1 cellular context compared by ENCODE assay signal in genomic region chr12:45728625-45729232, GRCh38.
TF ChIP-seq lines count a peak whose summit lies in the region.

No MANE protein-coding gene starts in this region.

TF ChIP-seq in K562, 482 proteins besides CTCF, POLR2A, EP300 and RAD21 (continued from another document and continues in another):
- TF ChIP-seq, protein P1, sequence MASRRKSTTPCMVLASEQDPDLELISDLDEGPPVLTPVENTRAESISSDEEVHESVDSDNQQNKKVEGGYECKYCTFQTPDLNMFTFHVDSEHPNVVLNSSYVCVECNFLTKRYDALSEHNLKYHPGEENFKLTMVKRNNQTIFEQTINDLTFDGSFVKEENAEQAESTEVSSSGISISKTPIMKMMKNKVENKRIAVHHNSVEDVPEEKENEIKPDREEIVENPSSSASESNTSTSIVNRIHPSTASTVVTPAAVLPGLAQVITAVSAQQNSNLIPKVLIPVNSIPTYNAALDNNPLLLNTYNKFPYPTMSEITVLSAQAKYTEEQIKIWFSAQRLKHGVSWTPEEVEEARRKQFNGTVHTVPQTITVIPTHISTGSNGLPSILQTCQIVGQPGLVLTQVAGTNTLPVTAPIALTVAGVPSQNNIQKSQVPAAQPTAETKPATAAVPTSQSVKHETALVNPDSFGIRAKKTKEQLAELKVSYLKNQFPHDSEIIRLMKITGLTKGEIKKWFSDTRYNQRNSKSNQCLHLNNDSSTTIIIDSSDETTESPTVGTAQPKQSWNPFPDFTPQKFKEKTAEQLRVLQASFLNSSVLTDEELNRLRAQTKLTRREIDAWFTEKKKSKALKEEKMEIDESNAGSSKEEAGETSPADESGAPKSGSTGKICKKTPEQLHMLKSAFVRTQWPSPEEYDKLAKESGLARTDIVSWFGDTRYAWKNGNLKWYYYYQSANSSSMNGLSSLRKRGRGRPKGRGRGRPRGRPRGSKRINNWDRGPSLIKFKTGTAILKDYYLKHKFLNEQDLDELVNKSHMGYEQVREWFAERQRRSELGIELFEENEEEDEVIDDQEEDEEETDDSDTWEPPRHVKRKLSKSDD (conservative IDR thresholded peaks at IDR 0.05; ENCODE audit: low read length) = peak; percentile 85; the same call in 1 of the 2 replicates
- TF ChIP-seq ZSCAN32 (CRISPR knock-in tag; IDR thresholded peaks at IDR 0.05) (no peak), ZNF589 (CRISPR knock-in tag; IDR thresholded peaks at IDR 0.05; ENCODE audit: low read depth) (peak; percentile 58; the same call in 1 of the 2 replicates), NRF1 (conservative IDR thresholded peaks at IDR 0.05 in 1 of 2, IDR thresholded peaks at IDR 0.05 in 1 of 2) (peak; percentile 74 to 79), KLF13 (tag; IDR thresholded peaks at IDR 0.05; ENCODE audit: borderline replicate concordance, low read depth) (peak; percentile 81), PHTF2 (CRISPR knock-in tag; IDR thresholded peaks at IDR 0.05) (no peak; the same call in 1 of the 2 replicates), SMARCA4 (IDR thresholded peaks at IDR 0.05) (0 out of 2 replicates have a peak, but pooled peaks have one; percentile 32), CBFA2T2 (conservative IDR thresholded peaks at IDR 0.05) (no peak), ZNF655 (CRISPR knock-in tag; IDR thresholded peaks at IDR 0.05) (no peak), ZNF324 (CRISPR knock-in tag; IDR thresholded peaks at IDR 0.05) (no peak), ZNF184 (CRISPR knock-in tag; IDR thresholded peaks at IDR 0.05) (no peak), ZSCAN29 (IDR thresholded peaks at IDR 0.05) (no peak), ZNF12 (CRISPR knock-in tag; IDR thresholded peaks at IDR 0.05) (no peak), ARNT (IDR thresholded peaks at IDR 0.05) (peak in 1 of 2 experiments; percentile 68; a peak in 1 of 4 replicates), ZNF668 (CRISPR knock-in tag; IDR thresholded peaks at IDR 0.05) (no peak), SIX5 (IDR thresholded peaks at IDR 0.05; ENCODE audit: borderline replicate concordance in 1 of 2, insufficient read depth in 1 of 2, low read depth in 1 of 2, low read length in 2 of 2) (no peak), RUNX1 (IDR thresholded peaks at IDR 0.05; ENCODE audit: low read depth) (no peak), ZFP1 (CRISPR knock-in tag; IDR thresholded peaks at IDR 0.05) (no peak), ZKSCAN8 (CRISPR knock-in tag; IDR thresholded peaks at IDR 0.05) (no peak), KDM4B (IDR thresholded peaks at IDR 0.05; ENCODE audit: borderline replicate concordance in 2 of 2, low read depth in 1 of 2) (peak in 1 of 2 experiments; percentile 73; a peak in 1 of 4 replicates), PTTG1 (tag; IDR thresholded peaks at IDR 0.05; ENCODE audit: low read depth) (no peak), ZNF274 (IDR thresholded peaks at IDR 0.05; ENCODE audit: borderline replicate concordance, low read depth, low read length) (no peak), KDM5B (IDR thresholded peaks at IDR 0.05; ENCODE audit: insufficient replicate concordance, low read depth, low read length) (peak; percentile 84), FOXA1 (IDR thresholded peaks at IDR 0.05; ENCODE audit: borderline replicate concordance) (no peak), ZNF444 (CRISPR knock-in tag; IDR thresholded peaks at IDR 0.05) (no peak), TEAD2 (tag; IDR thresholded peaks at IDR 0.05) (no peak), RBM15 (IDR thresholded peaks at IDR 0.05; ENCODE audit: insufficient read depth, low read length) (no peak), ZNF384 (IDR thresholded peaks at IDR 0.05; ENCODE audit: low read depth, low read length) (0 out of 2 replicates have a peak, but pooled peaks have one; percentile 44), ZNF780A (CRISPR knock-in tag; IDR thresholded peaks at IDR 0.05) (no peak), U2AF2 (optimal IDR thresholded peaks at IDR 0.05; ENCODE audit: low read depth, low read length) (no peak), ZNF121 (CRISPR knock-in tag; conservative IDR thresholded peaks at IDR 0.05) (no peak), ZNF57 (CRISPR knock-in tag; IDR thresholded peaks at IDR 0.05) (no peak), YY1 (IDR thresholded peaks at IDR 0.05; ENCODE audit: borderline replicate concordance in 1 of 3, control insufficient read depth in 1 of 3, extremely low read depth in 1 of 3, insufficient read depth in 3 of 3, insufficient read length in 1 of 3, insufficient replicate concordance in 2 of 3, low read depth in 1 of 3, low read length in 2 of 3) (peak; percentile 16 to 86 (median 84)), DPF2 (IDR thresholded peaks at IDR 0.05) (no peak; the same call in none of the 2 replicates), THAP12 (CRISPR knock-in tag; IDR thresholded peaks at IDR 0.05) (peak; percentile 85), E2F8 (IDR thresholded peaks at IDR 0.05; ENCODE audit: low read depth, partially characterized antibody) (no peak), SMAD2 (IDR thresholded peaks at IDR 0.05; ENCODE audit: low read depth, low read length) (no peak), MEIS2 (IDR thresholded peaks at IDR 0.05; ENCODE audit: partially characterized antibody) (peak; percentile 18), E2F3 (CRISPR knock-in tag; IDR thresholded peaks at IDR 0.05) (no peak), XRCC3 (IDR thresholded peaks at IDR 0.05) (no peak), BDP1 (IDR thresholded peaks at IDR 0.05; ENCODE audit: insufficient read depth, insufficient read length) (no peak), ZNF584 (CRISPR knock-in tag; IDR thresholded peaks at IDR 0.05; ENCODE audit: low read depth) (no peak), RBFOX2 (IDR thresholded peaks at IDR 0.05; ENCODE audit: low read depth, low read length) (peak; percentile 92)
- TF ChIP-seq, protein P2, sequence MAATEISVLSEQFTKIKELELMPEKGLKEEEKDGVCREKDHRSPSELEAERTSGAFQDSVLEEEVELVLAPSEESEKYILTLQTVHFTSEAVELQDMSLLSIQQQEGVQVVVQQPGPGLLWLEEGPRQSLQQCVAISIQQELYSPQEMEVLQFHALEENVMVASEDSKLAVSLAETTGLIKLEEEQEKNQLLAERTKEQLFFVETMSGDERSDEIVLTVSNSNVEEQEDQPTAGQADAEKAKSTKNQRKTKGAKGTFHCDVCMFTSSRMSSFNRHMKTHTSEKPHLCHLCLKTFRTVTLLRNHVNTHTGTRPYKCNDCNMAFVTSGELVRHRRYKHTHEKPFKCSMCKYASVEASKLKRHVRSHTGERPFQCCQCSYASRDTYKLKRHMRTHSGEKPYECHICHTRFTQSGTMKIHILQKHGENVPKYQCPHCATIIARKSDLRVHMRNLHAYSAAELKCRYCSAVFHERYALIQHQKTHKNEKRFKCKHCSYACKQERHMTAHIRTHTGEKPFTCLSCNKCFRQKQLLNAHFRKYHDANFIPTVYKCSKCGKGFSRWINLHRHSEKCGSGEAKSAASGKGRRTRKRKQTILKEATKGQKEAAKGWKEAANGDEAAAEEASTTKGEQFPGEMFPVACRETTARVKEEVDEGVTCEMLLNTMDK (IDR thresholded peaks at IDR 0.05; ENCODE audit: borderline replicate concordance, insufficient read depth, low read depth, low read length, poor library complexity, severe bottlenecking) = peak; percentile 74
- TF ChIP-seq, protein P3, sequence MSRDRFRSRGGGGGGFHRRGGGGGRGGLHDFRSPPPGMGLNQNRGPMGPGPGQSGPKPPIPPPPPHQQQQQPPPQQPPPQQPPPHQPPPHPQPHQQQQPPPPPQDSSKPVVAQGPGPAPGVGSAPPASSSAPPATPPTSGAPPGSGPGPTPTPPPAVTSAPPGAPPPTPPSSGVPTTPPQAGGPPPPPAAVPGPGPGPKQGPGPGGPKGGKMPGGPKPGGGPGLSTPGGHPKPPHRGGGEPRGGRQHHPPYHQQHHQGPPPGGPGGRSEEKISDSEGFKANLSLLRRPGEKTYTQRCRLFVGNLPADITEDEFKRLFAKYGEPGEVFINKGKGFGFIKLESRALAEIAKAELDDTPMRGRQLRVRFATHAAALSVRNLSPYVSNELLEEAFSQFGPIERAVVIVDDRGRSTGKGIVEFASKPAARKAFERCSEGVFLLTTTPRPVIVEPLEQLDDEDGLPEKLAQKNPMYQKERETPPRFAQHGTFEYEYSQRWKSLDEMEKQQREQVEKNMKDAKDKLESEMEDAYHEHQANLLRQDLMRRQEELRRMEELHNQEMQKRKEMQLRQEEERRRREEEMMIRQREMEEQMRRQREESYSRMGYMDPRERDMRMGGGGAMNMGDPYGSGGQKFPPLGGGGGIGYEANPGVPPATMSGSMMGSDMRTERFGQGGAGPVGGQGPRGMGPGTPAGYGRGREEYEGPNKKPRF (IDR thresholded peaks at IDR 0.05; ENCODE audit: low read depth, low read length) = no peak
- TF ChIP-seq, protein P4, sequence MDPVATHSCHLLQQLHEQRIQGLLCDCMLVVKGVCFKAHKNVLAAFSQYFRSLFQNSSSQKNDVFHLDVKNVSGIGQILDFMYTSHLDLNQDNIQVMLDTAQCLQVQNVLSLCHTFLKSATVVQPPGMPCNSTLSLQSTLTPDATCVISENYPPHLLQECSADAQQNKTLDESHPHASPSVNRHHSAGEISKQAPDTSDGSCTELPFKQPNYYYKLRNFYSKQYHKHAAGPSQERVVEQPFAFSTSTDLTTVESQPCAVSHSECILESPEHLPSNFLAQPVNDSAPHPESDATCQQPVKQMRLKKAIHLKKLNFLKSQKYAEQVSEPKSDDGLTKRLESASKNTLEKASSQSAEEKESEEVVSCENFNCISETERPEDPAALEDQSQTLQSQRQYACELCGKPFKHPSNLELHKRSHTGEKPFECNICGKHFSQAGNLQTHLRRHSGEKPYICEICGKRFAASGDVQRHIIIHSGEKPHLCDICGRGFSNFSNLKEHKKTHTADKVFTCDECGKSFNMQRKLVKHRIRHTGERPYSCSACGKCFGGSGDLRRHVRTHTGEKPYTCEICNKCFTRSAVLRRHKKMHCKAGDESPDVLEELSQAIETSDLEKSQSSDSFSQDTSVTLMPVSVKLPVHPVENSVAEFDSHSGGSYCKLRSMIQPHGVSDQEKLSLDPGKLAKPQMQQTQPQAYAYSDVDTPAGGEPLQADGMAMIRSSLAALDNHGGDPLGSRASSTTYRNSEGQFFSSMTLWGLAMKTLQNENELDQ (CRISPR knock-in tag; IDR thresholded peaks at IDR 0.05; ENCODE audit: borderline replicate concordance) = no peak
- TF ChIP-seq, protein P5, sequence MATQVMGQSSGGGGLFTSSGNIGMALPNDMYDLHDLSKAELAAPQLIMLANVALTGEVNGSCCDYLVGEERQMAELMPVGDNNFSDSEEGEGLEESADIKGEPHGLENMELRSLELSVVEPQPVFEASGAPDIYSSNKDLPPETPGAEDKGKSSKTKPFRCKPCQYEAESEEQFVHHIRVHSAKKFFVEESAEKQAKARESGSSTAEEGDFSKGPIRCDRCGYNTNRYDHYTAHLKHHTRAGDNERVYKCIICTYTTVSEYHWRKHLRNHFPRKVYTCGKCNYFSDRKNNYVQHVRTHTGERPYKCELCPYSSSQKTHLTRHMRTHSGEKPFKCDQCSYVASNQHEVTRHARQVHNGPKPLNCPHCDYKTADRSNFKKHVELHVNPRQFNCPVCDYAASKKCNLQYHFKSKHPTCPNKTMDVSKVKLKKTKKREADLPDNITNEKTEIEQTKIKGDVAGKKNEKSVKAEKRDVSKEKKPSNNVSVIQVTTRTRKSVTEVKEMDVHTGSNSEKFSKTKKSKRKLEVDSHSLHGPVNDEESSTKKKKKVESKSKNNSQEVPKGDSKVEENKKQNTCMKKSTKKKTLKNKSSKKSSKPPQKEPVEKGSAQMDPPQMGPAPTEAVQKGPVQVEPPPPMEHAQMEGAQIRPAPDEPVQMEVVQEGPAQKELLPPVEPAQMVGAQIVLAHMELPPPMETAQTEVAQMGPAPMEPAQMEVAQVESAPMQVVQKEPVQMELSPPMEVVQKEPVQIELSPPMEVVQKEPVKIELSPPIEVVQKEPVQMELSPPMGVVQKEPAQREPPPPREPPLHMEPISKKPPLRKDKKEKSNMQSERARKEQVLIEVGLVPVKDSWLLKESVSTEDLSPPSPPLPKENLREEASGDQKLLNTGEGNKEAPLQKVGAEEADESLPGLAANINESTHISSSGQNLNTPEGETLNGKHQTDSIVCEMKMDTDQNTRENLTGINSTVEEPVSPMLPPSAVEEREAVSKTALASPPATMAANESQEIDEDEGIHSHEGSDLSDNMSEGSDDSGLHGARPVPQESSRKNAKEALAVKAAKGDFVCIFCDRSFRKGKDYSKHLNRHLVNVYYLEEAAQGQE (CRISPR knock-in tag; IDR thresholded peaks at IDR 0.05; ENCODE audit: low read depth) = peak; percentile 62; the same call in 1 of the 2 replicates
